Comparison of ENCODE assay signal across 8 cellular contexts in genomic region chr17:75087182-75087557, GRCh38. TPM values are rescaled to one million over a fixed set of nuclear protein-coding genes. Genes with fewer than 3 reads are reported as not detected.
DNase-seq lines count a peak whose midpoint lies in the region; ATAC-seq, FAIRE-seq and TF ChIP-seq lines count a peak whose summit lies in the region.

No MANE protein-coding gene starts in this region.

- dilution Hi-C loops in keratinocyte (cut with MboI; ENCODE audit: extremely low pct_ligation_motif_present, low sequenced_read_pairs) = no loop called here

- no peak for DNase-seq in activated naive CD8-positive, alpha-beta T cell treated with anti-CD3 and anti-CD28 coated beads, Interleukin-2, amount 50 U/mL, for 24 hours
- DNase-seq in keratinocyte (ENCODE audit: low read depth, low spot score) (no peak), NCI-H1048 (lab: John Stamatoyannopoulos, UW) (no peak), NK-92 (lab: John Stamatoyannopoulos, UW; ENCODE audit: unreplicated experiment) (no peak), NCI-H1930 (lab: John Stamatoyannopoulos, UW) (no peak)
- no peak for DNase-seq in stimulated activated naive CD8-positive, alpha-beta T cell treated with anti-CD3 and anti-CD28 coated beads, Interleukin-15, Interleukin-2, amounts not matched to agents 100 U/mL and 50 U/mL, for 24 hours

- no peaks in the 10 kb centered on the region for H3K27me3 Mint-ChIP-seq in activated naive CD8-positive, alpha-beta T cell treated with anti-CD3 and anti-CD28 coated beads, Interleukin-2, amount 50 U/mL, for 24 hours

- H3K9me3 ChIP-seq in HEK293 (ENCODE audit: control insufficient read depth, insufficient read depth, low read depth, low read length) (no peaks in the 10 kb centered on the region), keratinocyte (ENCODE audit: control insufficient read depth, low read depth, low read length) (no peaks in the 10 kb centered on the region)

- peak overlapping the region; percentile 47 for H3K4me3 Mint-ChIP-seq in activated naive CD8-positive, alpha-beta T cell treated with anti-CD3 and anti-CD28 coated beads, Interleukin-2, amount 50 U/mL, for 24 hours

- H3K9ac ChIP-seq in keratinocyte (ENCODE audit: control insufficient read depth, extremely low read depth, insufficient read depth, low read length) = peak overlapping the region; percentile 83

- H3K4me3 ChIP-seq in HEK293 (ENCODE audit: low read depth, low read length) (peak overlapping the region; percentile 6; the same call in 1 of the 2 replicates), keratinocyte (ENCODE audit: control insufficient read depth in 2 of 3, extremely low read depth in 1 of 3, insufficient read depth in 2 of 3, low read depth in 1 of 3, low read length in 3 of 3) (peak overlapping the region; percentile 55 to 71 (median 59))

- H3K9me1 ChIP-seq in keratinocyte (ENCODE audit: control insufficient read depth, extremely low read depth, insufficient read depth, low read length) = no peaks in the 10 kb centered on the region

- H3K27ac ChIP-seq in HEK293 (ENCODE audit: extremely low read depth, low read depth, low read length) (no peak overlapping the region), keratinocyte (ENCODE audit: control insufficient read depth, insufficient read depth, low read length) (peak overlapping the region; percentile 81)

- CTCF ChIA-PET in HEK293 (lab: Yijun Ruan, JAX) = interaction anchor here (2.1 kb wide), 1 partner anchor 126 kb away, joined by 7 read pairs; no protein-coding TSS in a partner anchor

- no peak for FAIRE-seq in keratinocyte (lab: Jason Lieb, UNC)

- no peaks in the 10 kb centered on the region for H4K20me1 ChIP-seq in keratinocyte (ENCODE audit: control insufficient read depth, extremely low read depth, insufficient read depth, low read length)

- no peaks in the 10 kb centered on the region for H3K36me3 Mint-ChIP-seq in activated naive CD8-positive, alpha-beta T cell treated with anti-CD3 and anti-CD28 coated beads, Interleukin-2, amount 50 U/mL, for 24 hours (ENCODE audit: low read depth)

- no peak for TF ChIP-seq CTCF in HEK293 (tag by site-specific recombination; IDR thresholded peaks at IDR 0.05)
- no peak for TF ChIP-seq CTCF in keratinocyte (optimal IDR thresholded peaks at IDR 0.05 in 1 of 3, IDR thresholded peaks at IDR 0.05 in 1 of 3, conservative IDR thresholded peaks at IDR 0.05 in 1 of 3; ENCODE audit: extremely low read depth in 1 of 3, insufficient read depth in 2 of 3, low read length in 3 of 3)

- peak overlapping the region; percentile 95 for H3K4me2 ChIP-seq in keratinocyte (ENCODE audit: control insufficient read depth, extremely low read depth, insufficient read depth, low read depth, low read length)

- POLR2A ChIA-PET in HEK293 (lab: Yijun Ruan, JAX) = interaction anchor here (1.0 kb wide), 1 partner anchor 18 kb away, joined by 5 read pairs; no protein-coding TSS in a partner anchor

- no peak for ATAC-seq in activated naive CD8-positive, alpha-beta T cell treated with anti-CD3 and anti-CD28 coated beads, Interleukin-2, amount 50 U/mL, for 24 hours
- peak; percentile 3 for ATAC-seq in stimulated activated naive CD8-positive, alpha-beta T cell treated with anti-CD3 and anti-CD28 coated beads, Interleukin-15, Interleukin-2, amounts not matched to agents 100 U/mL and 50 U/mL, for 24 hours
- no peak for ATAC-seq in GM21576 (IDR thresholded peaks at IDR 0.05; ENCODE audit: unreplicated experiment)

- H3K27me3 ChIP-seq in keratinocyte (ENCODE audit: control insufficient read depth, extremely low read depth, insufficient read depth, low read length) = no peaks in the 10 kb centered on the region

- no peaks in the 10 kb centered on the region for H3K79me2 ChIP-seq in keratinocyte (ENCODE audit: control insufficient read depth, insufficient read depth, low read length)

- H3K4me1 Mint-ChIP-seq in activated naive CD8-positive, alpha-beta T cell treated with anti-CD3 and anti-CD28 coated beads, Interleukin-2, amount 50 U/mL, for 24 hours = peaks cover 34% of the 10 kb centered on the region

- H3K4me1 ChIP-seq in HEK293 (ENCODE audit: control insufficient read depth, insufficient read depth, low read length) (0 out of 2 replicates have a peak, but pooled peaks cover 2% of the 10 kb centered on the region), keratinocyte (ENCODE audit: control insufficient read depth, extremely low read depth, insufficient read depth, low read length) (peaks cover 38% of the 10 kb centered on the region)

- peak overlapping the region; percentile 65 for H3K27ac Mint-ChIP-seq in activated naive CD8-positive, alpha-beta T cell treated with anti-CD3 and anti-CD28 coated beads, Interleukin-2, amount 50 U/mL, for 24 hours

- H2AFZ ChIP-seq in keratinocyte (ENCODE audit: control insufficient read depth, low read length) = peak overlapping the region; percentile 95

- H3K36me3 ChIP-seq in HEK293 (ENCODE audit: control insufficient read depth in 2 of 2, insufficient read depth in 1 of 2, low read length in 2 of 2) (no peaks in the 10 kb centered on the region), keratinocyte (ENCODE audit: control insufficient read depth in 2 of 2, extremely low read depth in 1 of 2, insufficient read depth in 2 of 2, low read length in 2 of 2) (no peaks in the 10 kb centered on the region)

- H3K9me3 Mint-ChIP-seq in activated naive CD8-positive, alpha-beta T cell treated with anti-CD3 and anti-CD28 coated beads, Interleukin-2, amount 50 U/mL, for 24 hours = no peaks in the 10 kb centered on the region

TF ChIP-seq in HEK293, 187 proteins besides CTCF, POLR2A, EP300 and RAD21 (continues in another document):
- TF ChIP-seq ZNF302 (tag by site-specific recombination; IDR thresholded peaks at IDR 0.05; ENCODE audit: low read depth) = no peak
- TF ChIP-seq ZNF658 (tag by site-specific recombination; IDR thresholded peaks at IDR 0.05) = no peak
- TF ChIP-seq ZNF174 (tag by site-specific recombination; IDR thresholded peaks at IDR 0.05) = no peak
- TF ChIP-seq SCRT1 (tag by site-specific recombination; IDR thresholded peaks at IDR 0.05; ENCODE audit: borderline replicate concordance) = no peak
- no peak for TF ChIP-seq ZBTB21 (tag by site-specific recombination; IDR thresholded peaks at IDR 0.05)
- no peak for TF ChIP-seq ZNF747 (tag by site-specific recombination; IDR thresholded peaks at IDR 0.05)
- no peak for TF ChIP-seq KLF8 (tag by site-specific recombination; IDR thresholded peaks at IDR 0.05)
- no peak for TF ChIP-seq OSR2 (tag by site-specific recombination; IDR thresholded peaks at IDR 0.05)

RNA-seq across cellular contexts. Expression of gene SLC16A5, which starts 0.6 kb away (rescaled TPM):
- 3.5 to 5.4 TPM (median 4.0 TPM) in 3 replicates for polyA plus RNA-seq in keratinocyte
- polyA plus RNA-seq in keratinocyte (2011; ENCODE audit: low read depth) = 0.45 TPM
- polyA plus RNA-seq in keratinocyte (2011; cell fraction: cytosol; rRNA removed) = 2.6 and 5.7 TPM in 2 replicates
- 16.1 and 26.3 TPM in 2 replicates for polyA plus RNA-seq in keratinocyte (2011; cell fraction: nucleus; rRNA removed)
- polyA plus RNA-seq in keratinocyte (2012; ENCODE audit: low replicate concordance) = 3.6 and 4.8 TPM in 2 replicates
- polyA minus RNA-seq in keratinocyte = 4.4 to 7.2 TPM (median 7.0 TPM) in 3 replicates
- 7.5 TPM for polyA minus RNA-seq in keratinocyte (2011; cell fraction: cytosol; rRNA and poly(A)+ RNA removed)
- 9.1 and 9.6 TPM in 2 replicates for polyA minus RNA-seq in keratinocyte (2011; cell fraction: nucleus; rRNA and poly(A)+ RNA removed)

RNA-seq across cellular contexts. Expression of gene ARMC7, which starts 22.6 kb away (rescaled TPM):
- 3.2 to 6.0 TPM (median 4.2 TPM) in 3 replicates for polyA plus RNA-seq in keratinocyte
- 1.8 TPM for polyA plus RNA-seq in keratinocyte (2011; ENCODE audit: low read depth)
- polyA plus RNA-seq in keratinocyte (2011; cell fraction: cytosol; rRNA removed) = 3.5 and 4.7 TPM in 2 replicates
- polyA plus RNA-seq in keratinocyte (2011; cell fraction: nucleus; rRNA removed) = 8.7 and 10.6 TPM in 2 replicates
- polyA plus RNA-seq in keratinocyte (2012; ENCODE audit: low replicate concordance) = 5.9 and 6.3 TPM in 2 replicates
- polyA minus RNA-seq in keratinocyte = 3.4 to 5.4 TPM (median 3.5 TPM) in 3 replicates
- polyA minus RNA-seq in keratinocyte (2011; cell fraction: cytosol; rRNA and poly(A)+ RNA removed) = 4.0 TPM
- polyA minus RNA-seq in keratinocyte (2011; cell fraction: nucleus; rRNA and poly(A)+ RNA removed) = 4.2 and 5.9 TPM in 2 replicates

RNA-seq across cellular contexts. Expression of gene KCTD2, which starts 40.1 kb away (rescaled TPM):
- 20.7 to 22.8 TPM (median 21.2 TPM) in 3 replicates for polyA plus RNA-seq in keratinocyte
- 15.9 TPM for polyA plus RNA-seq in keratinocyte (2011; ENCODE audit: low read depth)
- polyA plus RNA-seq in keratinocyte (2011; cell fraction: cytosol; rRNA removed) = 18.1 and 21.4 TPM in 2 replicates
- 23.4 and 23.9 TPM in 2 replicates for polyA plus RNA-seq in keratinocyte (2011; cell fraction: nucleus; rRNA removed)
- 11.6 and 14.1 TPM in 2 replicates for polyA plus RNA-seq in keratinocyte (2012; ENCODE audit: low replicate concordance)
- 14.8 to 18.9 TPM (median 16.1 TPM) in 3 replicates for polyA minus RNA-seq in keratinocyte
- 10.0 TPM for polyA minus RNA-seq in keratinocyte (2011; cell fraction: cytosol; rRNA and poly(A)+ RNA removed)
- 8.2 and 12.1 TPM in 2 replicates for polyA minus RNA-seq in keratinocyte (2011; cell fraction: nucleus; rRNA and poly(A)+ RNA removed)

RNA-seq across cellular contexts. Expression of gene ATP5PD, which starts 40.4 kb away (rescaled TPM):
- 240 to 406 TPM (median 276 TPM) in 3 replicates for polyA plus RNA-seq in keratinocyte
- polyA plus RNA-seq in keratinocyte (2011; ENCODE audit: low read depth) = 568 TPM
- 359 and 386 TPM in 2 replicates for polyA plus RNA-seq in keratinocyte (2011; cell fraction: cytosol; rRNA removed)
- polyA plus RNA-seq in keratinocyte (2011; cell fraction: nucleus; rRNA removed) = 150 and 186 TPM in 2 replicates
- 433 and 520 TPM in 2 replicates for polyA plus RNA-seq in keratinocyte (2012; ENCODE audit: low replicate concordance)
- polyA minus RNA-seq in keratinocyte = 94.7 to 314 TPM (median 216 TPM) in 3 replicates
- 120 TPM for polyA minus RNA-seq in keratinocyte (2011; cell fraction: cytosol; rRNA and poly(A)+ RNA removed)
- polyA minus RNA-seq in keratinocyte (2011; cell fraction: nucleus; rRNA and poly(A)+ RNA removed) = 37.8 and 44.1 TPM in 2 replicates

RNA-seq across cellular contexts. Expression of gene NT5C, which starts 44.4 kb away (rescaled TPM):
- polyA plus RNA-seq in keratinocyte = 29.9 to 38.1 TPM (median 38.0 TPM) in 3 replicates
- 22.2 TPM for polyA plus RNA-seq in keratinocyte (2011; ENCODE audit: low read depth)
- 15.2 and 35.4 TPM in 2 replicates for polyA plus RNA-seq in keratinocyte (2011; cell fraction: cytosol; rRNA removed)
- polyA plus RNA-seq in keratinocyte (2011; cell fraction: nucleus; rRNA removed) = 32.0 and 44.4 TPM in 2 replicates
- polyA plus RNA-seq in keratinocyte (2012; ENCODE audit: low replicate concordance) = 28.7 and 54.4 TPM in 2 replicates
- 9.4 to 21.4 TPM (median 10.0 TPM) in 3 replicates for polyA minus RNA-seq in keratinocyte
- 16.1 TPM for polyA minus RNA-seq in keratinocyte (2011; cell fraction: cytosol; rRNA and poly(A)+ RNA removed)
- polyA minus RNA-seq in keratinocyte (2011; cell fraction: nucleus; rRNA and poly(A)+ RNA removed) = 8.1 and 9.2 TPM in 2 replicates
